In the genomic region with DNA sequence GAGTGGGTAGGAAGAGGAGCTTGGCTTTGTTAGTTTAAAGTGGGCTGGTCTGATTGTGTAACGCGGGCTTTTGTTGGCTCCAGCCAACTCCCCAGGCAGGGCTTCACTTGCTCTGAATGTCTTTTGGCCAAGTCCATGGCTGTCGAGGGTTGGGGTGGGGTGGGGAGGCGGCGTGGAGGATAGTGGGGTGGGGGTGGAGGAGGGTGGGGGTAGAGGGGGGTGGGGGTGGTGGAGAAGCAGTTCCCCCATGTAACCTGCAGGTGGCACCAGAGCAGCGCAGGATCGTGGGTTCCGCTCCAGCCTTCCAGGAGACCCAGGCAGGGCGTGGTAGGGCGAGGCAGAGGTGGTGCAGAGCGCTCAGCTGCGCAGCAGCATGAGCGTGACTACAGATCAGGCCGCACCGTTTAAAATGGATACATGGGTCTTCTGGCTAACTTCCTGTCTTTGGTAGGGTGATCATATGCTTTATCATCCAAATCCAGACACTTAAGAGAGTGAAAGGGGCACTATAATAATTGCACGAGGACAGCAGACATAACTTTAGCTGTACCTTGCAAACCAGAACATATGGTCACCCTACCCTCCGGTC, we compare ENCODE assay signal across 8 cellular contexts.
DNase-seq lines count a peak whose midpoint lies in the region; ATAC-seq and TF ChIP-seq lines count a peak whose summit lies in the region.

No MANE protein-coding gene starts in this region.

- H3K27me3 Mint-ChIP-seq in memory B cell, result peaks cover 3% of the 10 kb centered on the region

- no peaks in the 10 kb centered on the region for H3K36me3 ChIP-seq in HAP-1 (replicated peaks)

- peaks cover 6% of the 10 kb centered on the region for H3K4me1 Mint-ChIP-seq in memory B cell

- peaks cover 14% of the 10 kb centered on the region for H3K36me3 Mint-ChIP-seq in memory B cell

- peak; percentile 80 for DNase-seq in AG09309 (ENCODE audit: low read depth)
- DNase-seq in HAP-1 (ENCODE audit: low spot score in 2 of 2), result peak; percentile 91 to 97
- peak; percentile 34 for DNase-seq in NCI-H748 treated with DMSO at 0.1 percent for 48 hours (lab: John Stamatoyannopoulos, UW)
- peak; percentile 75 to 79 for DNase-seq in activated CD4-positive, alpha-beta T cell treated with anti-CD3 and anti-CD28 coated beads, Interleukin-2, amount 50 U/mL, for 48 hours
- peak; percentile 52 for DNase-seq in effector CD4-positive, alpha-beta T cell
- peak; percentile 51 to 59 for DNase-seq in memory B cell (ENCODE audit: low spot score in 2 of 2)
- DNase-seq in stimulated activated CD8-positive, alpha-beta memory T cell treated with anti-CD3 and anti-CD28 coated beads, Interleukin-15, amount 100 ng/mL, for 24 hours (ENCODE audit: low read depth), result peak; percentile 29

- in situ Hi-C loops in HAP-1 (cut with MboI; ENCODE audit: low sequenced_read_pairs), result loop anchor here (10.0 kb wide), 1 partner anchor 1739 kb away; no protein-coding TSS in a partner anchor

- H3K9me3 ChIP-seq in HAP-1, result no peaks in the 10 kb centered on the region

- TF ChIP-seq CTCF in AG09309 (IDR thresholded peaks at IDR 0.05; ENCODE audit: control insufficient read depth, insufficient read depth, low read depth, low read length, missing control alignments), result peak; percentile 78

- H3K4me3 ChIP-seq in AG09309 (ENCODE audit: control insufficient read depth, low read depth, low read length) (no peak overlapping the region), HAP-1 (no peak overlapping the region)

- no peak overlapping the region for H3K27ac Mint-ChIP-seq in memory B cell

- H3K4me3 Mint-ChIP-seq in memory B cell, result no peak overlapping the region

- peaks cover 13% of the 10 kb centered on the region for H3K4me1 ChIP-seq in HAP-1

- ATAC-seq in memory B cell (ENCODE audit: low read depth) (peak; percentile 96), HG03045 (IDR thresholded peaks at IDR 0.05; ENCODE audit: unreplicated experiment) (no peak)

- no peaks in the 10 kb centered on the region for H3K9me3 Mint-ChIP-seq in memory B cell

- H3K27me3 ChIP-seq in HAP-1 (ENCODE audit: low read depth), result no peaks in the 10 kb centered on the region

Comparison
In these comparisons a context has a peak if more than half of its experiments do, and no peak if none do; other contexts are left out.
1. DNase-seq: peak in every context shown above with its lines; median percentile 94 in HAP-1; 80 in AG09309; 77 in activated CD4-positive, alpha-beta T cell treated with anti-CD3 and anti-CD28 coated beads, Interleukin-2, amount 50 U/mL, for 48 hours; 55 in memory B cell; 52 in effector CD4-positive, alpha-beta T cell; 34 in NCI-H748 treated with DMSO at 0.1 percent for 48 hours; 29 in stimulated activated CD8-positive, alpha-beta memory T cell treated with anti-CD3 and anti-CD28 coated beads, Interleukin-15, amount 100 ng/mL, for 24 hours.